ENCODE assay signal across 9 cellular contexts in genomic region chr6:42316981-42317380, GRCh38.
DNase-seq lines count a peak whose midpoint lies in the region; TF ChIP-seq lines count a peak whose summit lies in the region.
"Had no signal": no experiment of that assay in that cellular context is flagged by ENCODE, and none has a peak within 500 bp of the region (broad histone marks: within the 10 kb centered on the region; RNA-seq: fewer than 3 reads in every experiment).

No MANE protein-coding gene starts in this region.

- H2AFZ ChIP-seq in Karpas-422 (ENCODE audit: low read length) (no peak overlapping the region), neural progenitor cell (replicated peaks) (no peak overlapping the region)

- no peak overlapping the region for H3K4me3 Mint-ChIP-seq in neural progenitor cell

- peaks cover 23% of the 10 kb centered on the region for H3K4me1 ChIP-seq in DOHH2 (ENCODE audit: control insufficient read depth, low read length)
- peaks cover 32% of the 10 kb centered on the region for H3K4me1 ChIP-seq in Karpas-422 (ENCODE audit: low read length)
- H3K4me1 ChIP-seq in neural progenitor cell: peaks cover 9% of the 10 kb centered on the region
- peaks cover 24% of the 10 kb centered on the region for H3K4me1 ChIP-seq in HAP-1
- H3K4me1 ChIP-seq: psoas muscle had no signal

- peaks cover 18% of the 10 kb centered on the region for H3K4me1 Mint-ChIP-seq in neural progenitor cell

- H3K9me3 Mint-ChIP-seq in neural progenitor cell: no peaks in the 10 kb centered on the region

- H3K27me3 ChIP-seq in DOHH2 (ENCODE audit: control insufficient read depth, low read length) (no peaks in the 10 kb centered on the region), Karpas-422 (ENCODE audit: low read length) (no peaks in the 10 kb centered on the region), brain microvascular endothelial cell (replicated peaks) (no peaks in the 10 kb centered on the region), neural progenitor cell (no peaks in the 10 kb centered on the region), HAP-1 (ENCODE audit: low read depth) (no peaks in the 10 kb centered on the region)

- H3K27ac ChIP-seq in DOHH2 (ENCODE audit: low read depth, low read length) (no peak overlapping the region), Karpas-422 (ENCODE audit: low read length) (peak overlapping the region; percentile 69), brain microvascular endothelial cell (peak overlapping the region; percentile 88), neural progenitor cell (no peak overlapping the region)
- H3K27ac ChIP-seq: psoas muscle had no signal

- H3K4me3 ChIP-seq in DOHH2 (ENCODE audit: low read length): 0 out of 2 replicates have a peak overlapping the region, but pooled peaks have one; percentile 7
- H3K4me3 ChIP-seq in Karpas-422 (ENCODE audit: low read length): no peak overlapping the region
- no peak overlapping the region for H3K4me3 ChIP-seq in brain microvascular endothelial cell (ENCODE audit: low read depth, low read length)
- no peak overlapping the region for H3K4me3 ChIP-seq in neural progenitor cell
- H3K4me3 ChIP-seq in HAP-1: no peak overlapping the region
- H3K4me3 ChIP-seq: psoas muscle had no signal

- H3K79me2 ChIP-seq in DOHH2 (ENCODE audit: control insufficient read depth, low read length): peaks cover 16% of the 10 kb centered on the region
- H3K79me2 ChIP-seq in Karpas-422 (ENCODE audit: low read length): peaks cover 89% of the 10 kb centered on the region
- peaks cover 12% of the 10 kb centered on the region for H3K79me2 ChIP-seq in neural progenitor cell (ENCODE audit: low read depth)

- in situ Hi-C loops in brain microvascular endothelial cell (cut with HindIII; ENCODE audit: low pct_ligation_motif_present, low sequenced_read_pairs): no loop called here
- in situ Hi-C loops in HAP-1 (cut with MboI; ENCODE audit: low sequenced_read_pairs): no loop called here

- H3F3A ChIP-seq in DOHH2 (ENCODE audit: control insufficient read depth, insufficient read depth): no peaks in the 10 kb centered on the region; the same call in 1 of the 2 replicates
- H3F3A ChIP-seq in neural progenitor cell (ENCODE audit: low read depth): peaks cover 5% of the 10 kb centered on the region

- DNase-seq in Karpas-422 (no peak), brain microvascular endothelial cell (no peak), neural progenitor cell (ENCODE audit: low spot score) (no peak), NCI-H128 (lab: John Stamatoyannopoulos, UW; ENCODE audit: unreplicated experiment) (no peak), foreskin melanocyte (no peak), NCI-H1105 (lab: John Stamatoyannopoulos, UW) (no peak), HAP-1 (ENCODE audit: low spot score in 2 of 2) (no peak)
- DNase-seq: psoas muscle had no signal

- peaks cover 1% of the 10 kb centered on the region for H3K36me3 Mint-ChIP-seq in neural progenitor cell

- H3K27ac Mint-ChIP-seq in neural progenitor cell: no peak overlapping the region

- H3K4me2 ChIP-seq in DOHH2 (ENCODE audit: low read length) (peak overlapping the region; percentile 35), Karpas-422 (ENCODE audit: low read depth, low read length, poor library complexity, severe bottlenecking) (peak overlapping the region; percentile 27), neural progenitor cell (peak overlapping the region; percentile 9)

- H3K27me3 Mint-ChIP-seq in neural progenitor cell (ENCODE audit: insufficient read depth, low read depth): peaks cover 5% of the 10 kb centered on the region

- H3K9me3 ChIP-seq in DOHH2 (ENCODE audit: control insufficient read depth, insufficient read depth, low read length) (no peaks in the 10 kb centered on the region), Karpas-422 (ENCODE audit: low read length) (no peaks in the 10 kb centered on the region), neural progenitor cell (ENCODE audit: low read depth) (no peaks in the 10 kb centered on the region), HAP-1 (no peaks in the 10 kb centered on the region; the same call in 1 of the 2 replicates)
- H3K9me3 ChIP-seq: psoas muscle had no signal

- H4K20me1 ChIP-seq in DOHH2 (ENCODE audit: control insufficient read depth, insufficient read depth, low read depth, low read length) (peaks cover 3% of the 10 kb centered on the region), Karpas-422 (ENCODE audit: insufficient read depth, low read depth, low read length) (no peaks in the 10 kb centered on the region), neural progenitor cell (ENCODE audit: low read depth) (peaks cover 18% of the 10 kb centered on the region)

- no peaks in the 10 kb centered on the region for H3K9me2 ChIP-seq in DOHH2 (replicated peaks; ENCODE audit: control insufficient read depth, low read length)
- H3K9me2 ChIP-seq in Karpas-422 (replicated peaks; ENCODE audit: insufficient read depth, low read length): no peaks in the 10 kb centered on the region

- TF ChIP-seq CTCF in DOHH2 (IDR thresholded peaks at IDR 0.05; ENCODE audit: low read depth, low read length, poor library complexity, severe bottlenecking) (no peak), brain microvascular endothelial cell (IDR thresholded peaks at IDR 0.05; ENCODE audit: low read depth, low read length, missing control alignments) (no peak), neural progenitor cell (IDR thresholded peaks at IDR 0.05) (no peak)

- H3K9ac ChIP-seq in Karpas-422 (ENCODE audit: low read length) (peak overlapping the region; percentile 8; the same call in 1 of the 2 replicates), neural progenitor cell (no peak overlapping the region)

- H3K36me3 ChIP-seq in DOHH2 (ENCODE audit: control insufficient read depth, low read length) (no peaks in the 10 kb centered on the region), Karpas-422 (ENCODE audit: insufficient read depth, low read length) (no peaks in the 10 kb centered on the region), brain microvascular endothelial cell (replicated peaks) (no peaks in the 10 kb centered on the region), neural progenitor cell (no peaks in the 10 kb centered on the region), HAP-1 (replicated peaks) (no peaks in the 10 kb centered on the region)

Comparison
In these comparisons a context has a peak if more than half of its experiments do, and no peak if none do; other contexts are left out.
1. H3K27ac ChIP-seq: peak in Karpas-422 (single experiment) and brain microvascular endothelial cell (single experiment); none in DOHH2 (single experiment) and neural progenitor cell (single experiment).
2. Peak in every context shown above with its lines, with median percentiles within 50 percentile points of each other: H3K4me2 ChIP-seq.